ENCODE assay signal across 31 cellular contexts in genomic region chr3:184558726-184559125, GRCh38. TPM values are rescaled to one million over a fixed set of nuclear protein-coding genes. Genes with fewer than 3 reads are reported as not detected.
DNase-seq lines count a peak whose midpoint lies in the region; ATAC-seq, FAIRE-seq and TF ChIP-seq lines count a peak whose summit lies in the region.
"Had no signal": no experiment of that assay in that cellular context is flagged by ENCODE, and none has a peak within 500 bp of the region (broad histone marks: within the 10 kb centered on the region; RNA-seq: fewer than 3 reads in every experiment).

No MANE protein-coding gene starts in this region.

- H3K4me1 Mint-ChIP-seq in H9: peaks cover 34 to 50% of the 10 kb centered on the region in 2 experiments

- H4K91ac ChIP-seq in H9 (ENCODE audit: insufficient read length, low read depth, low read length) (no peak overlapping the region), H1 (replicated peaks; ENCODE audit: insufficient read length, low read length) (no peak overlapping the region), neuronal stem cell (ENCODE audit: low read depth, low read length, poor library complexity) (no peak overlapping the region)

- peaks cover 38% of the 10 kb centered on the region for H3K27me3 ChIP-seq in H9 (ENCODE audit: insufficient read depth, low read length)
- peaks cover 27 to 57% (median 53%) of the 10 kb centered on the region in 4 experiments for H3K27me3 ChIP-seq in H1 (replicated peaks in 1 of 4; ENCODE audit: control insufficient read depth in 3 of 4, extremely low read depth in 1 of 4, insufficient read depth in 3 of 4, low read length in 3 of 4)
- peaks cover 4 to 64% (median 25%) of the 10 kb centered on the region in 3 experiments for H3K27me3 ChIP-seq in neuronal stem cell (ENCODE audit: control insufficient read depth in 3 of 3, insufficient read depth in 3 of 3, low read depth in 1 of 3, low read length in 3 of 3)
- peaks cover 48% of the 10 kb centered on the region for H3K27me3 ChIP-seq in brain microvascular endothelial cell (replicated peaks)
- H3K27me3 ChIP-seq in upper lobe of left lung: no peaks in the 10 kb centered on the region
- H3K27me3 ChIP-seq: sigmoid colon had no signal

- DNase-seq in H9 (no peak), H1 (ENCODE audit: low read depth in 1 of 2, low spot score in 2 of 2) (no peak), neuronal stem cell (ENCODE audit: low spot score) (no peak), 8988T (no peak), brain microvascular endothelial cell (no peak), upper lobe of left lung (no peak)
- DNase-seq: activated CD4-positive, alpha-beta T cell treated with anti-CD3 and anti-CD28 coated beads, Interleukin-2, amount 10 ng/mL, durations not matched to agents 24 days and 14 days; activated naive CD8-positive, alpha-beta T cell treated with anti-CD3 and anti-CD28 coated beads for 36 hours; activated T-cell treated with anti-CD3 and anti-CD28 coated beads, Interleukin-2, amount 50 U/mL, for 24 hours; anterior cingulate cortex; Caco-2; effector CD4-positive, alpha-beta T cell; hypothalamus; Karpas-422; NCI-H1436 treated with DMSO at 0.1 percent for 48 hours; NCI-H446 treated with DMSO at 0.1 percent for 48 hours; psoas muscle; sigmoid colon; stimulated activated CD4-positive, alpha-beta T cell treated with anti-CD3 and anti-CD28 coated beads, Interleukin-4, amount 100 ng/mL, for 24 hours; T1000; tibial artery; WERI-Rb-1 had no signal

- TF ChIP-seq EP300 in H1 (IDR thresholded peaks at IDR 0.05; ENCODE audit: borderline replicate concordance in 1 of 2, low read depth in 2 of 2, low read length in 2 of 2) (no peak), upper lobe of left lung (IDR thresholded peaks at IDR 0.05) (no peak)

- peak overlapping the region; percentile 1 for H3K4me2 ChIP-seq in H9 (ENCODE audit: insufficient read depth, insufficient read length, low read length)
- H3K4me2 ChIP-seq in H1 (ENCODE audit: insufficient read depth in 1 of 2, low read depth in 2 of 2, low read length in 2 of 2): peak overlapping the region; percentile 58 to 63
- no peak overlapping the region for H3K4me2 ChIP-seq in neuronal stem cell (ENCODE audit: insufficient read depth, low read length, poor library complexity, severe bottlenecking)
- H3K4me2 ChIP-seq: BLaER1 had no signal

- H4K5ac ChIP-seq in H9 (ENCODE audit: insufficient read length, low read depth, low read length) (no peak overlapping the region), H1 (ENCODE audit: insufficient read length, low read depth, low read length) (no peak overlapping the region)

- peak overlapping the region; percentile 1 to 4; a peak in 1 of 5 replicates for H3K4me3 Mint-ChIP-seq in H9
- H3K4me3 Mint-ChIP-seq: activated CD4-positive, alpha-beta T cell treated with anti-CD3 and anti-CD28 coated beads, Interleukin-2, amount 10 ng/mL, durations not matched to agents 24 days and 14 days; activated naive CD8-positive, alpha-beta T cell treated with anti-CD3 and anti-CD28 coated beads for 36 hours; activated T-cell treated with anti-CD3 and anti-CD28 coated beads, Interleukin-2, amount 50 U/mL, for 24 hours; memory B cell had no signal

- CTCF ChIA-PET in H1 (lab: Charles Lee; ENCODE audit: partially characterized antibody): interaction anchor here (0.5 to 2.2 kb wide), 9 partner anchors 25 to 249 kb away, joined by 3 to 6 read pairs (median 3); no protein-coding TSS in a partner anchor

- H3K4me1 ChIP-seq in H9 (ENCODE audit: insufficient read depth, low read length) (peaks cover 6% of the 10 kb centered on the region; the same call in 1 of the 2 replicates), H1 (replicated peaks in 1 of 4; ENCODE audit: control insufficient read depth in 3 of 4, insufficient read depth in 4 of 4, low read length in 3 of 4) (peaks cover 7 to 17% (median 14%) of the 10 kb centered on the region in 4 experiments), neuronal stem cell (ENCODE audit: control insufficient read depth in 2 of 2, insufficient read depth in 1 of 2, low read depth in 1 of 2, low read length in 2 of 2) (peaks cover 9 to 18% of the 10 kb centered on the region in 2 donors), upper lobe of left lung (peaks cover 19 to 25% (median 23%) of the 10 kb centered on the region in 4 donors)

- H3K56ac ChIP-seq in H9 (ENCODE audit: insufficient read length, low read depth, low read length) (no peak overlapping the region), H1 (replicated peaks; ENCODE audit: insufficient read length, low read depth, low read length) (no peak overlapping the region)

- H3K9me3 ChIP-seq in H9 (ENCODE audit: control insufficient read depth, low read depth, low read length) (no peaks in the 10 kb centered on the region), H1 (ENCODE audit: insufficient read depth in 2 of 2, low read depth in 1 of 2, low read length in 1 of 2) (no peaks in the 10 kb centered on the region), neuronal stem cell (replicated peaks in 1 of 2; ENCODE audit: control insufficient read depth in 2 of 2, insufficient read depth in 1 of 2, low read depth in 1 of 2, low read length in 2 of 2) (no peaks in the 10 kb centered on the region), upper lobe of left lung (no peaks in the 10 kb centered on the region)
- H3K9me3 ChIP-seq: BLaER1, Caco-2, psoas muscle, sigmoid colon, tibial artery had no signal

- H3K36me3 ChIP-seq in H1 (ENCODE audit: control insufficient read depth in 2 of 4, insufficient read depth in 4 of 4, low read length in 3 of 4) (no peaks in the 10 kb centered on the region; a peak in 1 of 8 replicates), neuronal stem cell (replicated peaks in 1 of 2; ENCODE audit: control insufficient read depth in 2 of 2, insufficient read depth in 2 of 2, low read length in 2 of 2) (no peaks in the 10 kb centered on the region), brain microvascular endothelial cell (replicated peaks) (no peaks in the 10 kb centered on the region), upper lobe of left lung (no peaks in the 10 kb centered on the region)
- H3K36me3 ChIP-seq: BLaER1, sigmoid colon, tibial artery, WERI-Rb-1 had no signal

- TF ChIP-seq RAD21 in H1 (IDR thresholded peaks at IDR 0.05 in 1 of 2, conservative IDR thresholded peaks at IDR 0.05 in 1 of 2; ENCODE audit: low read depth in 2 of 2, low read length in 2 of 2): no peak

- H2BK20ac ChIP-seq in H9 (ENCODE audit: low read depth, low read length, poor library complexity, severe bottlenecking): no peak overlapping the region
- no peak overlapping the region for H2BK20ac ChIP-seq in H1 (ENCODE audit: low read length)

- no peak overlapping the region for H3K14ac ChIP-seq in H9 (ENCODE audit: insufficient read depth, low read length)
- H3K14ac ChIP-seq in H1 (ENCODE audit: insufficient read length): no peak overlapping the region
- H3K14ac ChIP-seq in neuronal stem cell (ENCODE audit: low read length): no peak overlapping the region

- H2BK15ac ChIP-seq in H9 (ENCODE audit: low read depth, low read length) (no peak overlapping the region), H1 (ENCODE audit: low read length) (peak overlapping the region; percentile 61; the same call in 1 of the 2 replicates), neuronal stem cell (ENCODE audit: low read length) (no peak overlapping the region)

- H4K8ac ChIP-seq in H9 (replicated peaks; ENCODE audit: insufficient read length, low read depth, low read length) (no peak overlapping the region), H1 (ENCODE audit: extremely low read depth, insufficient read depth, low read length) (no peak overlapping the region), neuronal stem cell (ENCODE audit: low read depth, low read length) (no peak overlapping the region)

- H3K23me2 ChIP-seq in H9 (ENCODE audit: insufficient read length, low read depth, low read length, poor library complexity, severe bottlenecking) (peaks cover 5% of the 10 kb centered on the region), H1 (ENCODE audit: low read depth, low read length) (peaks cover 2% of the 10 kb centered on the region; the same call in 1 of the 2 replicates)

- no peak overlapping the region for H3K4ac ChIP-seq in H9 (ENCODE audit: low read depth, low read length)
- H3K4ac ChIP-seq in H1 (replicated peaks; ENCODE audit: insufficient read length, low read depth, low read length): no peak overlapping the region
- H3K4ac ChIP-seq in neuronal stem cell (ENCODE audit: low read length): no peak overlapping the region

- peaks cover 78% of the 10 kb centered on the region for H3K27me3 Mint-ChIP-seq in H9 (ENCODE audit: low read depth)

- H2BK120ac ChIP-seq in H9 (ENCODE audit: low read depth, low read length, poor library complexity, severe bottlenecking) (no peak overlapping the region), H1 (replicated peaks; ENCODE audit: low read depth, low read length) (no peak overlapping the region), neuronal stem cell (ENCODE audit: low read depth, low read length) (no peak overlapping the region)

- H3K79me2 ChIP-seq in H9 (ENCODE audit: insufficient read depth, low read length) (no peaks in the 10 kb centered on the region), H1 (ENCODE audit: control insufficient read depth in 1 of 2, insufficient read depth in 2 of 2, low read length in 2 of 2) (no peaks in the 10 kb centered on the region)

- H3K36me3 Mint-ChIP-seq in H9 (ENCODE audit: insufficient read depth in 1 of 3, low read depth in 3 of 3): no peaks in the 10 kb centered on the region; a peak in 1 of 7 replicates
- H3K36me3 Mint-ChIP-seq: activated naive CD8-positive, alpha-beta T cell treated with anti-CD3 and anti-CD28 coated beads for 36 hours; memory B cell had no signal

- WGBS in H9 (ENCODE audit: extremely low coverage, insufficient read length, low lambda C conversion rate): no CpG with 5 or more reads among the region's 6 CpGs
- WGBS in H1 (ENCODE audit: extremely low coverage in 1 of 2, insufficient coverage in 1 of 2, insufficient read length in 1 of 2, insufficient replicate concordance in 2 of 2, low coverage in 1 of 2, low lambda C conversion rate in 2 of 2, missing lambda C conversion rate in 1 of 2), 2 experiments: 23% methylated on average over 6 of the region's 6 CpGs; no CpG with 5 or more reads in 1 of the 2 experiments
- no CpG with 5 or more reads among the region's 6 CpGs for WGBS in neuronal stem cell (ENCODE audit: extremely low coverage in 2 of 2, insufficient read length in 2 of 2, insufficient replicate concordance in 1 of 2), 2 donors
- WGBS in upper lobe of left lung, 2 donors: 78 to 85% methylated on average over 5 to 6 of the region's 6 CpGs

- no peak for TF ChIP-seq POLR2A in H1 (IDR thresholded peaks at IDR 0.05; ENCODE audit: control extremely low read depth in 1 of 2, low read depth in 2 of 2, low read length in 2 of 2)
- no peak for TF ChIP-seq POLR2A in upper lobe of left lung (IDR thresholded peaks at IDR 0.05)

- TF ChIP-seq CTCF in C4-2B (conservative IDR thresholded peaks at IDR 0.05) (no peak), H9 (conservative IDR thresholded peaks at IDR 0.05) (no peak), H1 (IDR thresholded peaks at IDR 0.05; ENCODE audit: control extremely low read depth in 1 of 3, insufficient read depth in 1 of 3, low read depth in 1 of 3, low read length in 3 of 3) (no peak), brain microvascular endothelial cell (IDR thresholded peaks at IDR 0.05; ENCODE audit: low read depth, low read length, missing control alignments) (no peak), upper lobe of left lung (IDR thresholded peaks at IDR 0.05) (no peak)

- no peak overlapping the region for H2AK5ac ChIP-seq in H9 (ENCODE audit: insufficient read length, low read length)
- 0 out of 2 replicates have a peak overlapping the region, but pooled peaks have one; percentile 54 for H2AK5ac ChIP-seq in H1 (ENCODE audit: low read depth, low read length)
- H2AK5ac ChIP-seq in neuronal stem cell (ENCODE audit: low read depth, low read length): no peak overlapping the region

- no peak overlapping the region for H3K23ac ChIP-seq in H9 (ENCODE audit: insufficient read length, low read depth, low read length)
- H3K23ac ChIP-seq in H1 (ENCODE audit: insufficient read length): no peak overlapping the region
- H3K23ac ChIP-seq in neuronal stem cell (ENCODE audit: low read depth, low read length, poor library complexity): no peak overlapping the region

- H3K18ac ChIP-seq in H9 (ENCODE audit: insufficient read length, low read depth, low read length) (no peak overlapping the region), H1 (ENCODE audit: extremely low read depth, low read length) (no peak overlapping the region), neuronal stem cell (ENCODE audit: low read length) (no peak overlapping the region)

- POLR2A ChIA-PET in H1 (lab: Charles Lee; ENCODE audit: partially characterized antibody): no interaction called here

- peaks cover 0 to 4% of the 10 kb centered on the region in 2 experiments; a peak in 1 of 5 replicates for H3K9me3 Mint-ChIP-seq in H9
- H3K9me3 Mint-ChIP-seq: activated CD4-positive, alpha-beta T cell treated with anti-CD3 and anti-CD28 coated beads, Interleukin-2, amount 10 ng/mL, durations not matched to agents 24 days and 14 days; activated naive CD8-positive, alpha-beta T cell treated with anti-CD3 and anti-CD28 coated beads for 36 hours; activated T-cell treated with anti-CD3 and anti-CD28 coated beads, Interleukin-2, amount 50 U/mL, for 24 hours; memory B cell had no signal

- H3K79me1 ChIP-seq in H9 (ENCODE audit: insufficient read depth, low read depth, low read length, poor library complexity, severe bottlenecking) (no peaks in the 10 kb centered on the region), H1 (ENCODE audit: low read depth, low read length) (no peaks in the 10 kb centered on the region), neuronal stem cell (ENCODE audit: low read depth, low read length) (no peaks in the 10 kb centered on the region)

- H2BK12ac ChIP-seq in H9 (ENCODE audit: insufficient read length, low read depth, low read length) (no peak overlapping the region), H1 (ENCODE audit: low read depth, low read length) (0 out of 2 replicates have a peak overlapping the region, but pooled peaks have one; percentile 10), neuronal stem cell (ENCODE audit: low read length) (peak overlapping the region; percentile 42)

- H3K4me3 ChIP-seq in H1 (ENCODE audit: extremely low read depth in 1 of 4, insufficient read depth in 2 of 4, low read depth in 3 of 4, low read length in 4 of 4) (peak overlapping the region in 2 of 4 experiments; percentile 12 to 30; a peak in 3 of 8 replicates), neuronal stem cell (ENCODE audit: low read length in 2 of 2) (no peak overlapping the region), brain microvascular endothelial cell (ENCODE audit: low read depth, low read length) (no peak overlapping the region), upper lobe of left lung (no peak overlapping the region)
- H3K4me3 ChIP-seq: BLaER1, psoas muscle, sigmoid colon, tibial artery had no signal

- no peak overlapping the region for H3K27ac Mint-ChIP-seq in H9
- H3K27ac Mint-ChIP-seq: activated CD4-positive, alpha-beta T cell treated with anti-CD3 and anti-CD28 coated beads, Interleukin-2, amount 10 ng/mL, durations not matched to agents 24 days and 14 days; activated T-cell treated with anti-CD3 and anti-CD28 coated beads, Interleukin-2, amount 50 U/mL, for 24 hours; memory B cell had no signal

- H4K20me1 ChIP-seq in H9 (ENCODE audit: control insufficient read depth, insufficient read depth, insufficient read length) (no peaks in the 10 kb centered on the region), H1 (replicated peaks in 1 of 2; ENCODE audit: control insufficient read depth in 1 of 2, insufficient read depth in 2 of 2, low read length in 2 of 2) (peaks cover 4% of the 10 kb centered on the region in 2 experiments)

- ATAC-seq in GM18861 (IDR thresholded peaks at IDR 0.05; ENCODE audit: unreplicated experiment) (no peak), upper lobe of left lung (ENCODE audit: low FRiP score in 2 of 2) (no peak)
- ATAC-seq: HepG2, left lobe of liver, psoas muscle had no signal

- no peak overlapping the region for H3T11ph ChIP-seq in H9 (ENCODE audit: low read length)

- no peak overlapping the region for H3K9ac ChIP-seq in H9 (ENCODE audit: extremely low read depth, insufficient read length, low read length)
- H3K9ac ChIP-seq in H1 (replicated peaks in 1 of 4; ENCODE audit: extremely low read depth in 1 of 4, low read depth in 3 of 4, low read length in 3 of 4): no peak overlapping the region
- H3K9ac ChIP-seq in neuronal stem cell (ENCODE audit: low read depth, low read length, poor library complexity): no peak overlapping the region
- H3K9ac ChIP-seq: BLaER1 had no signal

- no peak overlapping the region for H2BK5ac ChIP-seq in H9 (ENCODE audit: insufficient read length, low read length)
- H2BK5ac ChIP-seq in H1 (ENCODE audit: low read depth, low read length): no peak overlapping the region
- no peak overlapping the region for H2BK5ac ChIP-seq in neuronal stem cell (ENCODE audit: low read length)

- H3K27ac ChIP-seq in C4-2B: peak overlapping the region; percentile 42
- no peak overlapping the region for H3K27ac ChIP-seq in H9 (ENCODE audit: insufficient read length, low read depth, low read length)
- H3K27ac ChIP-seq in H1 (ENCODE audit: low read depth, low read length): no peak overlapping the region
- no peak overlapping the region for H3K27ac ChIP-seq in neuronal stem cell (replicated peaks; ENCODE audit: low read length)
- H3K27ac ChIP-seq in brain microvascular endothelial cell: no peak overlapping the region
- H3K27ac ChIP-seq in upper lobe of left lung: no peak overlapping the region
- H3K27ac ChIP-seq: BLaER1, psoas muscle, sigmoid colon, tibial artery, WERI-Rb-1 had no signal

- in situ Hi-C loops in brain microvascular endothelial cell (cut with HindIII; ENCODE audit: low pct_ligation_motif_present, low sequenced_read_pairs): no loop called here

- FAIRE-seq in H1 (lab: Jason Lieb, UNC): peak; percentile 80
- FAIRE-seq: colon, G401.6, HepG2, islet of Langerhans had no signal

- H2AFZ ChIP-seq in H9 (ENCODE audit: low read length) (no peak overlapping the region), H1 (ENCODE audit: low read length) (no peak overlapping the region), neuronal stem cell (ENCODE audit: low read length) (no peak overlapping the region)

RNA-seq across cellular contexts. Expression of gene EPHB3, which starts 2.9 kb away (rescaled TPM):
- total RNA-seq in H9 (2021) (0.59 and 1.0 TPM in 2 replicates), upper lobe of left lung (1 to 10 TPM; 3.1 to 10.0 (median 7.2) TPM)
- 0.80 and 0.91 TPM in 2 replicates for total RNA-seq in H1 (2021; fragmentation: NEBNext Ultra II Directional; extraction: Animal tissue kit (Norgen Biotek cat#: 25700))
- polyA plus RNA-seq in H1 (2011; rRNA removed): 0.41 and 0.82 TPM in 2 replicates
- 0.61 TPM for polyA plus RNA-seq in H1 (2011; cell fraction: cytosol; rRNA removed)
- 1.5 TPM for polyA plus RNA-seq in H1 (2011; cell fraction: nucleus; rRNA removed)
- 0.83 to 1.3 TPM (median 1.0 TPM) in 4 replicates for polyA plus RNA-seq in H1 (2012, experiment 1 of 2)
- 1.2 TPM for polyA plus RNA-seq in H1 (2012, experiment 2 of 2)
- polyA plus RNA-seq in H1 (2013, experiment 1 of 2): 0.55 TPM
- 0.46 TPM for polyA plus RNA-seq in H1 (2013, experiment 2 of 2)
- polyA minus RNA-seq in H1 (2011; rRNA and poly(A)+ RNA removed): 0.78 and 1.8 TPM in 2 replicates
- polyA minus RNA-seq in H1 (2011; cell fraction: cytosol; rRNA and poly(A)+ RNA removed): 1.8 TPM
- polyA minus RNA-seq in H1 (2011; cell fraction: nucleus; rRNA and poly(A)+ RNA removed): 0.40 TPM
- polyA plus RNA-seq in neuronal stem cell (2013, experiment 1 of 2): 3.8 TPM
- polyA plus RNA-seq in neuronal stem cell (2013, experiment 2 of 2): 4.3 TPM
- total RNA-seq: HepG2 had no signal
